ENCODE assay signal across 15 cellular contexts in the genomic region with DNA sequence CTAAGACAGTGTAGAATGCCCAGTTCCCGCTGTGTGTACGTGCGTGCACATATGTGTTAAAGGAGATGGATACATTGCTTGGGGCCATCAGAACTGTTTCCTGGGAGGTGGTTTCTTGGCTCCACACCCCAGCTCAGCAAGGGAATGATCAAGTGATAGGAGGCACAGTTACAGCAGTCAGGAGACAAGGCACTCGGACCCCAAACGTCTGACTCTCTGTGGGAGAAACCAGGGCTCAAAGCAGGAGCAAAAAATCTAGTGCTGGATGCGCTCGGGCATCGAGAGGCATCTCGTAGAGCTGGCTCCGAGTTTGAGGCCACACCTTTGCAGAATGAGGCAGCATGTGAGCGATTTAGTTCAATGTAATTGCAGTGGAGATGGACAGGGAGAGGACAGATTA.
"Had no signal": no experiment of that assay in that cellular context is flagged by ENCODE, and none has a peak within 500 bp of the region (broad histone marks: within the 10 kb centered on the region; RNA-seq: fewer than 3 reads in every experiment).

No MANE protein-coding gene starts in this region.

- H3K4me3 Mint-ChIP-seq: activated CD4-positive, alpha-beta memory T cell treated with anti-CD3 and anti-CD28 coated beads for 36 hours; activated T-cell treated with anti-CD3 and anti-CD28 coated beads, Interleukin-2, amount 50 U/mL, for 4 hours had no signal

- H3K27ac ChIP-seq: ascending aorta, hepatocyte, psoas muscle, suprapubic skin, upper lobe of left lung had no signal

- H3K27ac Mint-ChIP-seq: activated CD4-positive, alpha-beta memory T cell treated with anti-CD3 and anti-CD28 coated beads for 36 hours; activated naive CD8-positive, alpha-beta T cell treated with anti-CD3 and anti-CD28 coated beads, Interleukin-2, amount 50 U/mL, for 24 hours; dendritic cell treated with granulocyte-macrophage colony-stimulating factor and Interleukin-4, amounts not matched to agents 40 ng/mL and 50 ng/mL, for 4 days had no signal

- H3K27me3 ChIP-seq: sigmoid colon had no signal

- H3K36me3 Mint-ChIP-seq: activated CD4-positive, alpha-beta memory T cell treated with anti-CD3 and anti-CD28 coated beads for 36 hours had no signal

- H3K79me2 ChIP-seq: hepatocyte had no signal

- H3K4me3 ChIP-seq: hepatocyte, psoas muscle had no signal

- ATAC-seq: activated naive CD8-positive, alpha-beta T cell treated with anti-CD3 and anti-CD28 coated beads, Interleukin-2, amount 50 U/mL, for 24 hours; activated T-cell treated with anti-CD3 and anti-CD28 coated beads, Interleukin-2, amount 50 U/mL, for 4 hours had no signal

- H3K9me3 ChIP-seq: ascending aorta, psoas muscle, sigmoid colon, suprapubic skin, upper lobe of left lung had no signal

- H3K4me1 ChIP-seq: psoas muscle had no signal

- H3K36me3 ChIP-seq: ascending aorta, sigmoid colon, suprapubic skin, upper lobe of left lung had no signal

- DNase-seq: activated CD4-positive, alpha-beta memory T cell treated with anti-CD3 and anti-CD28 coated beads for 36 hours; activated CD4-positive, alpha-beta T cell treated with anti-CD3 and anti-CD28 coated beads for 1 hour; activated gamma-delta T cell; activated naive CD8-positive, alpha-beta T cell treated with anti-CD3 and anti-CD28 coated beads, Interleukin-2, amount 50 U/mL, for 24 hours; activated T-cell treated with anti-CD3 and anti-CD28 coated beads, Interleukin-2, amount 50 U/mL, for 4 hours; kidney glomerular epithelial cell; psoas muscle; sigmoid colon; stimulated activated CD4-positive, alpha-beta T cell treated with anti-CD3 and anti-CD28 coated beads, Interleukin-2, amount 100 ng/mL, for 24 hours; stimulated activated naive CD4-positive, alpha-beta T cell treated with Interleukin-2 at 50 U/mL for 16 hours; upper lobe of left lung had no signal

- H3K9me3 Mint-ChIP-seq: activated CD4-positive, alpha-beta memory T cell treated with anti-CD3 and anti-CD28 coated beads for 36 hours; activated naive CD8-positive, alpha-beta T cell treated with anti-CD3 and anti-CD28 coated beads, Interleukin-2, amount 50 U/mL, for 24 hours; activated T-cell treated with anti-CD3 and anti-CD28 coated beads, Interleukin-2, amount 50 U/mL, for 4 hours; dendritic cell treated with granulocyte-macrophage colony-stimulating factor and Interleukin-4, amounts not matched to agents 40 ng/mL and 50 ng/mL, for 4 days had no signal
